14 cellular contexts compared by ENCODE assay signal in genomic region chr16:1153480-1154160, GRCh38. TPM values are rescaled to one million over a fixed set of nuclear protein-coding genes. Genes with fewer than 3 reads are reported as not detected.
DNase-seq lines count a peak whose midpoint lies in the region; ATAC-seq and TF ChIP-seq lines count a peak whose summit lies in the region.
"Had no signal": no experiment of that assay in that cellular context is flagged by ENCODE, and none has a peak within 500 bp of the region (broad histone marks: within the 10 kb centered on the region; RNA-seq: fewer than 3 reads in every experiment).

No MANE protein-coding gene starts in this region.

- H3K27ac Mint-ChIP-seq in activated CD8-positive, alpha-beta T cell treated with anti-CD3 and anti-CD28 coated beads for 36 hours: no peak overlapping the region
- H3K27ac Mint-ChIP-seq in activated CD8-positive, alpha-beta T cell treated with anti-CD3 and anti-CD28 coated beads, Interleukin-2, amount 10 ng/mL, durations not matched to agents 7 days and 5 days: no peak overlapping the region
- H3K27ac Mint-ChIP-seq: IgD-negative memory B cell had no signal

- TF ChIP-seq CTCF in activated CD8-positive, alpha-beta T cell treated with anti-CD3 and anti-CD28 coated beads for 36 hours (IDR thresholded peaks at IDR 0.05): no peak
- TF ChIP-seq CTCF in ascending aorta (IDR thresholded peaks at IDR 0.05) (no peak), tibial nerve (IDR thresholded peaks at IDR 0.05) (no peak), RWPE1 (conservative IDR thresholded peaks at IDR 0.05; ENCODE audit: low read depth) (no peak)

- no peak for TF ChIP-seq POLR2A in tibial nerve (IDR thresholded peaks at IDR 0.05)

- H3K27me3 Mint-ChIP-seq in activated CD8-positive, alpha-beta T cell treated with anti-CD3 and anti-CD28 coated beads for 36 hours: peaks cover 13% of the 10 kb centered on the region
- peaks cover 14% of the 10 kb centered on the region for H3K27me3 Mint-ChIP-seq in activated CD8-positive, alpha-beta T cell treated with anti-CD3 and anti-CD28 coated beads, Interleukin-2, amount 10 ng/mL, durations not matched to agents 7 days and 5 days (ENCODE audit: low read depth)

- H3K4me3 ChIP-seq in ascending aorta (peak overlapping the region; percentile 56 to 57), thymus (ENCODE audit: low read length) (peak overlapping the region; percentile 52), tibial nerve (peak overlapping the region in 2 of 4 donors; percentile 24 to 44)

- no peak for TF ChIP-seq EP300 in tibial nerve (IDR thresholded peaks at IDR 0.05)

- H3K4me1 ChIP-seq in ascending aorta: peaks cover 0 to 6% of the 10 kb centered on the region in 2 donors
- no peaks in the 10 kb centered on the region for H3K4me1 ChIP-seq in thymus (ENCODE audit: control insufficient read depth, insufficient read depth, low read length)
- peaks cover 0 to 29% (median 5%) of the 10 kb centered on the region in 4 donors for H3K4me1 ChIP-seq in tibial nerve

- H3K27ac ChIP-seq in ascending aorta (peak overlapping the region in 1 of 2 donors; percentile 29), thymus (ENCODE audit: low read depth) (no peak overlapping the region), tibial nerve (peak overlapping the region in 1 of 4 donors; percentile 50), RWPE1 (no peak overlapping the region)

- H3K9me3 ChIP-seq in ascending aorta (no peaks in the 10 kb centered on the region), thymus (ENCODE audit: control insufficient read depth) (no peaks in the 10 kb centered on the region), tibial nerve (no peaks in the 10 kb centered on the region)

- no peaks in the 10 kb centered on the region for H3K36me3 ChIP-seq in ascending aorta
- no peaks in the 10 kb centered on the region for H3K36me3 ChIP-seq in thymus (ENCODE audit: control insufficient read depth, insufficient read depth)
- H3K36me3 ChIP-seq in tibial nerve: no peaks in the 10 kb centered on the region

- no peak overlapping the region for H3K4me3 Mint-ChIP-seq in activated CD8-positive, alpha-beta T cell treated with anti-CD3 and anti-CD28 coated beads for 36 hours
- no peak overlapping the region for H3K4me3 Mint-ChIP-seq in activated CD8-positive, alpha-beta T cell treated with anti-CD3 and anti-CD28 coated beads, Interleukin-2, amount 10 ng/mL, durations not matched to agents 7 days and 5 days

- H3K4me1 Mint-ChIP-seq in activated CD8-positive, alpha-beta T cell treated with anti-CD3 and anti-CD28 coated beads for 36 hours (ENCODE audit: low read depth): no peaks in the 10 kb centered on the region
- no peaks in the 10 kb centered on the region for H3K4me1 Mint-ChIP-seq in activated CD8-positive, alpha-beta T cell treated with anti-CD3 and anti-CD28 coated beads, Interleukin-2, amount 10 ng/mL, durations not matched to agents 7 days and 5 days (ENCODE audit: low read depth)
- H3K4me1 Mint-ChIP-seq: IgD-negative memory B cell had no signal

- no peak for ATAC-seq in activated CD8-positive, alpha-beta T cell treated with anti-CD3 and anti-CD28 coated beads for 36 hours
- ATAC-seq in activated CD8-positive, alpha-beta T cell treated with anti-CD3 and anti-CD28 coated beads, Interleukin-2, amount 10 ng/mL, durations not matched to agents 7 days and 5 days: no peak

- H3K27me3 ChIP-seq in ascending aorta: peaks cover 13% of the 10 kb centered on the region
- H3K27me3 ChIP-seq in thymus (ENCODE audit: control insufficient read depth, insufficient read depth): peaks cover 44% of the 10 kb centered on the region
- H3K27me3 ChIP-seq in tibial nerve: peaks cover 0 to 83% of the 10 kb centered on the region in 2 donors

- CTCF ChIA-PET in activated CD8-positive, alpha-beta T cell treated with anti-CD3 and anti-CD28 coated beads for 36 hours (lab: Charles Lee): no interaction called here
- CTCF ChIA-PET in activated CD8-positive, alpha-beta T cell treated with anti-CD3 and anti-CD28 coated beads, Interleukin-2, amount 10 ng/mL, durations not matched to agents 7 days and 5 days (lab: Charles Lee): no interaction called here
- CTCF ChIA-PET in RWPE1 (lab: Yijun Ruan, JAX): interaction anchor here (0.7 kb wide), 2 partner anchors 9 to 393 kb away, joined by 3 read pairs; partner anchors contain the start of gene MSLN

- H3K36me3 Mint-ChIP-seq in activated CD8-positive, alpha-beta T cell treated with anti-CD3 and anti-CD28 coated beads for 36 hours (ENCODE audit: low read depth): no peaks in the 10 kb centered on the region
- H3K36me3 Mint-ChIP-seq in activated CD8-positive, alpha-beta T cell treated with anti-CD3 and anti-CD28 coated beads, Interleukin-2, amount 10 ng/mL, durations not matched to agents 7 days and 5 days (ENCODE audit: low read depth): no peaks in the 10 kb centered on the region
- H3K36me3 Mint-ChIP-seq: IgD-negative memory B cell had no signal

- no peaks in the 10 kb centered on the region for H3K9me3 Mint-ChIP-seq in activated CD8-positive, alpha-beta T cell treated with anti-CD3 and anti-CD28 coated beads for 36 hours
- H3K9me3 Mint-ChIP-seq in activated CD8-positive, alpha-beta T cell treated with anti-CD3 and anti-CD28 coated beads, Interleukin-2, amount 10 ng/mL, durations not matched to agents 7 days and 5 days (ENCODE audit: insufficient read depth): no peaks in the 10 kb centered on the region
- H3K9me3 Mint-ChIP-seq: IgD-negative memory B cell had no signal

- DNase-seq in activated CD8-positive, alpha-beta T cell treated with anti-CD3 and anti-CD28 coated beads for 36 hours: peak; percentile 13
- no peak for DNase-seq in activated CD8-positive, alpha-beta T cell treated with anti-CD3 and anti-CD28 coated beads, Interleukin-2, amount 10 ng/mL, durations not matched to agents 7 days and 5 days
- DNase-seq in ascending aorta (ENCODE audit: low spot score in 2 of 2) (no peak), iPS-NIHi7 (ENCODE audit: extremely low spot score) (peak; percentile 46), tibial nerve (ENCODE audit: low spot score in 2 of 2) (no peak), RWPE1 (ENCODE audit: low spot score) (no peak), dedifferentiated amniotic fluid mesenchymal stem cell (ENCODE audit: extremely low spot score) (no peak)
- DNase-seq: GF-D8, NCI-H2029 treated with DMSO at 0.1 percent for 48 hours, T1000 had no signal

- POLR2A ChIA-PET in activated CD8-positive, alpha-beta T cell treated with anti-CD3 and anti-CD28 coated beads for 36 hours (lab: Charles Lee): no interaction called here
- POLR2A ChIA-PET in activated CD8-positive, alpha-beta T cell treated with anti-CD3 and anti-CD28 coated beads, Interleukin-2, amount 10 ng/mL, durations not matched to agents 7 days and 5 days (lab: Charles Lee): no interaction called here
- POLR2A ChIA-PET in RWPE1 (lab: Yijun Ruan, JAX; ENCODE audit: low non-redundant PET): no interaction called here

- intact Hi-C loops in activated CD8-positive, alpha-beta T cell treated with anti-CD3 and anti-CD28 coated beads for 36 hours (cut with micrococcal nuclease): no loop called here
- intact Hi-C loops in ascending aorta (cut with DNase I): no loop called here

- WGBS in thymus: 3% methylated on average over 93 of the region's 94 CpGs
- WGBS in tibial nerve, 2 donors: 0% methylated on average over 3 of the region's 94 CpGs; no CpG with 5 or more reads in 1 of the 2 donors

RNA-seq across cellular contexts. Expression of gene CACNA1H, which starts 0.7 kb away (rescaled TPM):
- under 1 TPM; 0.27 to 0.34 TPM for total RNA-seq in activated CD8-positive, alpha-beta T cell treated with anti-CD3 and anti-CD28 coated beads for 36 hours
- under 1 TPM; 0.57 to 0.92 TPM for total RNA-seq in activated CD8-positive, alpha-beta T cell treated with anti-CD3 and anti-CD28 coated beads, Interleukin-2, amount 10 ng/mL, durations not matched to agents 7 days and 5 days
- 57.5 TPM for total RNA-seq in ascending aorta
- polyA plus RNA-seq in thymus: 2.6 TPM
- total RNA-seq in tibial nerve: 10 to 100 TPM in 2 of 4 donors, 1 to 10 TPM in 2; 3.8 to 12.0 (median 9.0) TPM
- polyA plus RNA-seq: IgD-negative memory B cell had no signal

RNA-seq across cellular contexts. Expression of gene C1QTNF8, which starts 57.6 kb away (rescaled TPM):
- total RNA-seq in activated CD8-positive, alpha-beta T cell treated with anti-CD3 and anti-CD28 coated beads for 36 hours: not detected
- not detected for total RNA-seq in activated CD8-positive, alpha-beta T cell treated with anti-CD3 and anti-CD28 coated beads, Interleukin-2, amount 10 ng/mL, durations not matched to agents 7 days and 5 days
- total RNA-seq in ascending aorta: not detected
- polyA plus RNA-seq in thymus: 0.05 TPM
- total RNA-seq in tibial nerve: not detected
- total RNA-seq: left lobe of liver, renal cortical epithelial cell had no signal
- polyA plus RNA-seq: IgD-negative memory B cell had no signal

Comparison
In these comparisons a context has a peak if more than half of its experiments do, and no peak if none do; other contexts are left out.
1. DNase-seq: peak in activated CD8-positive, alpha-beta T cell treated with anti-CD3 and anti-CD28 coated beads for 36 hours (single experiment) and iPS-NIHi7 (single experiment); none in activated CD8-positive, alpha-beta T cell treated with anti-CD3 and anti-CD28 coated beads, Interleukin-2, amount 10 ng/mL, durations not matched to agents 7 days and 5 days (single experiment), ascending aorta (0 of 2), tibial nerve (0 of 2), RWPE1 (single experiment) and dedifferentiated amniotic fluid mesenchymal stem cell (single experiment).